In the genomic region with DNA sequence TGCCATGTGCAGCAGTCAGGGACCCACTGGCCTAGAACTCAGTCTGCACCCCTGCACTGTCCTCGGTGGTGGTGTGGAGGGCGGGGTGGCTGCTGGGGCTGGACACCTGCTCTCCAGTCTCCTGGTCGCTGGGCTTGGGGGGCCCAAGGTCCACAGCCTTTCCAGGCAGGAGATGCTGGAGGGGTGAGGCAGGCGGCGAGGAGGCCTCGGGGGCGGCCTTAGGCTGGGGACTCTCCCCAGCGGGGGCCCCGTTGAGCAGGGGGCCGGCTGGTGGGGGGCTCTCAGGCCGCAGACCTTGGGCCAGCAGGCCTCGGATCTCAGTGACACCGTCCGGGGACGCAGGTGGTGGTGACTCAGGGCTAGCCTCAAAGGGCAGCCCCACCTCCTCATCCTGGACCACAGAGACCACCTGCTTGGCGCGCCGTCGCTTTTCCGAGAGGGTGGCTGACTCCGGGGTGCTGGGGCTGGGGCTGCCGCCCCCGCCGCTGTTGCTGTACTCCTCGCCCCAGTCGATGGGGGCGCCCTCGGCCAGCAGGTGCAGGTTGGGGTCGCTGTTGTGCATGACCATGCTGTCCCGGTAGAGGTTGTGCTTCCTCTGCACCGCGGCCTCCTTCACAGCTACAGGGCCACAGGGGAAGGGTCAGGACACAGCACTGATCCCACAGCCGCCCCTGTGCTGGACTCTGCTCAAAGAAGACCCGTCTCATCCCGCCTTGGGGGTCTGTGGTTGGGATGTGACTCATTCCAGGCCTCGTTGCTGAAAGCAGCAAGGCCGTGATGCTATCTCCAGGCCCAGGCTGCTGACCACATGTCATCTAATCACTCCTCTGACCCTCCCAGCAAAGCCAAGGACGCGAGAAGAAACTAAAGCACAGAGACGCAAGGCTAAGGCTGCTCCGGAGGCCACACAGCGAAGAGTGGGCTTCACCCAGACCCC, we compare ENCODE assay signal across 1 cellular context.
TF ChIP-seq lines count a peak whose summit lies in the region.

No MANE protein-coding gene starts in this region.

TF ChIP-seq in K562, 482 proteins besides CTCF, POLR2A, EP300 and RAD21 (continued from another document and continues in another):
- TF ChIP-seq ETV6 (IDR thresholded peaks at IDR 0.05; ENCODE audit: borderline replicate concordance in 1 of 2, low read depth in 2 of 2, low read length in 1 of 2) (no peak), ETV6 (CRISPR knock-in tag; IDR thresholded peaks at IDR 0.05; ENCODE audit: borderline replicate concordance) (no peak), CBX2 (IDR thresholded peaks at IDR 0.05; ENCODE audit: insufficient read depth, low read length, poor library complexity, severe bottlenecking) (no peak), SRSF1 (IDR thresholded peaks at IDR 0.05; ENCODE audit: low read depth, low read length) (no peak), USF1 (CRISPR knock-in tag; IDR thresholded peaks at IDR 0.05) (peak; percentile 47; the same call in 1 of the 2 replicates), SMARCA4 (IDR thresholded peaks at IDR 0.05) (peak; percentile 87), EP400 (IDR thresholded peaks at IDR 0.05) (peak; percentile 55), ZNF707 (CRISPR knock-in tag; conservative IDR thresholded peaks at IDR 0.05) (no peak), NRF1 (conservative IDR thresholded peaks at IDR 0.05 in 1 of 2, IDR thresholded peaks at IDR 0.05 in 1 of 2) (0 out of 4 replicates have a peak, but pooled peaks of 1 of the 2 experiments have one; percentile 14), SIX5 (IDR thresholded peaks at IDR 0.05; ENCODE audit: borderline replicate concordance in 1 of 2, insufficient read depth in 1 of 2, low read depth in 1 of 2, low read length in 2 of 2) (no peak), ZFPM2 (CRISPR knock-in tag; IDR thresholded peaks at IDR 0.05) (no peak), SNAPC5 (CRISPR knock-in tag; IDR thresholded peaks at IDR 0.05) (no peak), ZNF511 (CRISPR knock-in tag; IDR thresholded peaks at IDR 0.05) (no peak), GTF2A2 (tag; IDR thresholded peaks at IDR 0.05) (no peak), ZFP30 (CRISPR knock-in tag; IDR thresholded peaks at IDR 0.05; ENCODE audit: borderline replicate concordance) (no peak), STAT6 (CRISPR knock-in tag; IDR thresholded peaks at IDR 0.05) (no peak), MIER1 (IDR thresholded peaks at IDR 0.05; ENCODE audit: low read depth) (no peak), HDAC1 (IDR thresholded peaks at IDR 0.05) (0 out of 4 replicates have a peak, but pooled peaks of 1 of the 2 experiments have one; percentile 13), ZNF282 (CRISPR knock-in tag; IDR thresholded peaks at IDR 0.05) (no peak), ZNF717 (CRISPR knock-in tag; IDR thresholded peaks at IDR 0.05) (no peak), ZNF217 (CRISPR knock-in tag; IDR thresholded peaks at IDR 0.05) (no peak), FOXJ2 (tag; IDR thresholded peaks at IDR 0.05) (no peak), STAT5B (CRISPR knock-in tag; IDR thresholded peaks at IDR 0.05) (no peak), SMAD1 (IDR thresholded peaks at IDR 0.05; ENCODE audit: low read depth, low read length, partially characterized antibody) (no peak), PHF21A (IDR thresholded peaks at IDR 0.05; ENCODE audit: borderline replicate concordance, low read depth) (no peak), ZBTB1 (CRISPR knock-in tag; IDR thresholded peaks at IDR 0.05; ENCODE audit: borderline replicate concordance, low read depth) (no peak), PRDM10 (IDR thresholded peaks at IDR 0.05; ENCODE audit: partially characterized antibody) (no peak)
- TF ChIP-seq, protein P1, sequence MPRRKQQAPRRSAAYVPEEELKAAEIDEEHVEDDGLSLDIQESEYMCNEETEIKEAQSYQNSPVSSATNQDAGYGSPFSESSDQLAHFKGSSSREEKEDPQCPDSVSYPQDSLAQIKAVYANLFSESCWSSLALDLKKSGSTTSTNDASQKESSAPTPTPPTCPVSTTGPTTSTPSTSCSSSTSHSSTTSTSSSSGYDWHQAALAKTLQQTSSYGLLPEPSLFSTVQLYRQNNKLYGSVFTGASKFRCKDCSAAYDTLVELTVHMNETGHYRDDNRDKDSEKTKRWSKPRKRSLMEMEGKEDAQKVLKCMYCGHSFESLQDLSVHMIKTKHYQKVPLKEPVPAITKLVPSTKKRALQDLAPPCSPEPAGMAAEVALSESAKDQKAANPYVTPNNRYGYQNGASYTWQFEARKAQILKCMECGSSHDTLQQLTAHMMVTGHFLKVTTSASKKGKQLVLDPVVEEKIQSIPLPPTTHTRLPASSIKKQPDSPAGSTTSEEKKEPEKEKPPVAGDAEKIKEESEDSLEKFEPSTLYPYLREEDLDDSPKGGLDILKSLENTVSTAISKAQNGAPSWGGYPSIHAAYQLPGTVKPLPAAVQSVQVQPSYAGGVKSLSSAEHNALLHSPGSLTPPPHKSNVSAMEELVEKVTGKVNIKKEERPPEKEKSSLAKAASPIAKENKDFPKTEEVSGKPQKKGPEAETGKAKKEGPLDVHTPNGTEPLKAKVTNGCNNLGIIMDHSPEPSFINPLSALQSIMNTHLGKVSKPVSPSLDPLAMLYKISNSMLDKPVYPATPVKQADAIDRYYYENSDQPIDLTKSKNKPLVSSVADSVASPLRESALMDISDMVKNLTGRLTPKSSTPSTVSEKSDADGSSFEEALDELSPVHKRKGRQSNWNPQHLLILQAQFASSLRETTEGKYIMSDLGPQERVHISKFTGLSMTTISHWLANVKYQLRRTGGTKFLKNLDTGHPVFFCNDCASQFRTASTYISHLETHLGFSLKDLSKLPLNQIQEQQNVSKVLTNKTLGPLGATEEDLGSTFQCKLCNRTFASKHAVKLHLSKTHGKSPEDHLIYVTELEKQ (CRISPR knock-in tag; IDR thresholded peaks at IDR 0.05), result no peak
- TF ChIP-seq, protein P2, sequence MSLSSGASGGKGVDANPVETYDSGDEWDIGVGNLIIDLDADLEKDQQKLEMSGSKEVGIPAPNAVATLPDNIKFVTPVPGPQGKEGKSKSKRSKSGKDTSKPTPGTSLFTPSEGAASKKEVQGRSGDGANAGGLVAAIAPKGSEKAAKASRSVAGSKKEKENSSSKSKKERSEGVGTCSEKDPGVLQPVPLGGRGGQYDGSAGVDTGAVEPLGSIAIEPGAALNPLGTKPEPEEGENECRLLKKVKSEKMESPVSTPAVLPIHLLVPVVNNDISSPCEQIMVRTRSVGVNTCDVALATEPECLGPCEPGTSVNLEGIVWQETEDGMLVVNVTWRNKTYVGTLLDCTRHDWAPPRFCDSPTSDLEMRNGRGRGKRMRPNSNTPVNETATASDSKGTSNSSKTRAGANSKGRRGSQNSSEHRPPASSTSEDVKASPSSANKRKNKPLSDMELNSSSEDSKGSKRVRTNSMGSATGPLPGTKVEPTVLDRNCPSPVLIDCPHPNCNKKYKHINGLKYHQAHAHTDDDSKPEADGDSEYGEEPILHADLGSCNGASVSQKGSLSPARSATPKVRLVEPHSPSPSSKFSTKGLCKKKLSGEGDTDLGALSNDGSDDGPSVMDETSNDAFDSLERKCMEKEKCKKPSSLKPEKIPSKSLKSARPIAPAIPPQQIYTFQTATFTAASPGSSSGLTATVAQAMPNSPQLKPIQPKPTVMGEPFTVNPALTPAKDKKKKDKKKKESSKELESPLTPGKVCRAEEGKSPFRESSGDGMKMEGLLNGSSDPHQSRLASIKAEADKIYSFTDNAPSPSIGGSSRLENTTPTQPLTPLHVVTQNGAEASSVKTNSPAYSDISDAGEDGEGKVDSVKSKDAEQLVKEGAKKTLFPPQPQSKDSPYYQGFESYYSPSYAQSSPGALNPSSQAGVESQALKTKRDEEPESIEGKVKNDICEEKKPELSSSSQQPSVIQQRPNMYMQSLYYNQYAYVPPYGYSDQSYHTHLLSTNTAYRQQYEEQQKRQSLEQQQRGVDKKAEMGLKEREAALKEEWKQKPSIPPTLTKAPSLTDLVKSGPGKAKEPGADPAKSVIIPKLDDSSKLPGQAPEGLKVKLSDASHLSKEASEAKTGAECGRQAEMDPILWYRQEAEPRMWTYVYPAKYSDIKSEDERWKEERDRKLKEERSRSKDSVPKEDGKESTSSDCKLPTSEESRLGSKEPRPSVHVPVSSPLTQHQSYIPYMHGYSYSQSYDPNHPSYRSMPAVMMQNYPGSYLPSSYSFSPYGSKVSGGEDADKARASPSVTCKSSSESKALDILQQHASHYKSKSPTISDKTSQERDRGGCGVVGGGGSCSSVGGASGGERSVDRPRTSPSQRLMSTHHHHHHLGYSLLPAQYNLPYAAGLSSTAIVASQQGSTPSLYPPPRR (CRISPR knock-in tag; IDR thresholded peaks at IDR 0.05; ENCODE audit: borderline replicate concordance), result no peak
- TF ChIP-seq, protein P3, sequence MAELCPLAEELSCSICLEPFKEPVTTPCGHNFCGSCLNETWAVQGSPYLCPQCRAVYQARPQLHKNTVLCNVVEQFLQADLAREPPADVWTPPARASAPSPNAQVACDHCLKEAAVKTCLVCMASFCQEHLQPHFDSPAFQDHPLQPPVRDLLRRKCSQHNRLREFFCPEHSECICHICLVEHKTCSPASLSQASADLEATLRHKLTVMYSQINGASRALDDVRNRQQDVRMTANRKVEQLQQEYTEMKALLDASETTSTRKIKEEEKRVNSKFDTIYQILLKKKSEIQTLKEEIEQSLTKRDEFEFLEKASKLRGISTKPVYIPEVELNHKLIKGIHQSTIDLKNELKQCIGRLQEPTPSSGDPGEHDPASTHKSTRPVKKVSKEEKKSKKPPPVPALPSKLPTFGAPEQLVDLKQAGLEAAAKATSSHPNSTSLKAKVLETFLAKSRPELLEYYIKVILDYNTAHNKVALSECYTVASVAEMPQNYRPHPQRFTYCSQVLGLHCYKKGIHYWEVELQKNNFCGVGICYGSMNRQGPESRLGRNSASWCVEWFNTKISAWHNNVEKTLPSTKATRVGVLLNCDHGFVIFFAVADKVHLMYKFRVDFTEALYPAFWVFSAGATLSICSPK (IDR thresholded peaks at IDR 0.05; ENCODE audit: borderline replicate concordance), result no peak
- TF ChIP-seq, protein P4, sequence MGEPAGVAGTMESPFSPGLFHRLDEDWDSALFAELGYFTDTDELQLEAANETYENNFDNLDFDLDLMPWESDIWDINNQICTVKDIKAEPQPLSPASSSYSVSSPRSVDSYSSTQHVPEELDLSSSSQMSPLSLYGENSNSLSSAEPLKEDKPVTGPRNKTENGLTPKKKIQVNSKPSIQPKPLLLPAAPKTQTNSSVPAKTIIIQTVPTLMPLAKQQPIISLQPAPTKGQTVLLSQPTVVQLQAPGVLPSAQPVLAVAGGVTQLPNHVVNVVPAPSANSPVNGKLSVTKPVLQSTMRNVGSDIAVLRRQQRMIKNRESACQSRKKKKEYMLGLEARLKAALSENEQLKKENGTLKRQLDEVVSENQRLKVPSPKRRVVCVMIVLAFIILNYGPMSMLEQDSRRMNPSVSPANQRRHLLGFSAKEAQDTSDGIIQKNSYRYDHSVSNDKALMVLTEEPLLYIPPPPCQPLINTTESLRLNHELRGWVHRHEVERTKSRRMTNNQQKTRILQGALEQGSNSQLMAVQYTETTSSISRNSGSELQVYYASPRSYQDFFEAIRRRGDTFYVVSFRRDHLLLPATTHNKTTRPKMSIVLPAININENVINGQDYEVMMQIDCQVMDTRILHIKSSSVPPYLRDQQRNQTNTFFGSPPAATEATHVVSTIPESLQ (CRISPR knock-in tag; IDR thresholded peaks at IDR 0.05), result no peak
